18 cellular contexts compared by ENCODE assay signal in genomic region chr11:40647290-40647689, GRCh38.
"Had no signal": no experiment of that assay in that cellular context is flagged by ENCODE, and none has a peak within 500 bp of the region (broad histone marks: within the 10 kb centered on the region; RNA-seq: fewer than 3 reads in every experiment).

No MANE protein-coding gene starts in this region.

- H3K27me3 Mint-ChIP-seq: activated CD4-positive, alpha-beta memory T cell treated with anti-CD3 and anti-CD28 coated beads for 36 hours; activated naive CD8-positive, alpha-beta T cell treated with anti-CD3 and anti-CD28 coated beads for 36 hours; naive B cell had no signal

- H3K27me3 ChIP-seq: breast epithelium, neutrophil, right atrium auricular region, stomach had no signal

- H3K4me1 ChIP-seq: breast epithelium, right atrium auricular region, stomach had no signal

- H3K36me3 ChIP-seq: breast epithelium, neutrophil, right atrium auricular region, stomach had no signal

- H3K4me3 ChIP-seq: breast epithelium, lung, right atrium auricular region, stomach had no signal

- H3K36me3 Mint-ChIP-seq: activated CD4-positive, alpha-beta memory T cell treated with anti-CD3 and anti-CD28 coated beads for 36 hours; activated naive CD8-positive, alpha-beta T cell treated with anti-CD3 and anti-CD28 coated beads for 36 hours; naive B cell had no signal

- H3K9me3 ChIP-seq: neutrophil had no signal

- ATAC-seq: activated T-cell treated with anti-CD3 and anti-CD28 coated beads, Interleukin-2, amount 50 U/mL, for 4 hours; esophagus mucosa; left cardiac atrium had no signal

- H3K4me3 Mint-ChIP-seq: activated CD4-positive, alpha-beta memory T cell treated with anti-CD3 and anti-CD28 coated beads for 36 hours; activated naive CD8-positive, alpha-beta T cell treated with anti-CD3 and anti-CD28 coated beads for 36 hours; activated T-cell treated with anti-CD3 and anti-CD28 coated beads, Interleukin-2, amount 50 U/mL, for 4 hours; immature natural killer cell; naive B cell had no signal

- H3K4me1 Mint-ChIP-seq: activated naive CD8-positive, alpha-beta T cell treated with anti-CD3 and anti-CD28 coated beads for 36 hours; immature natural killer cell; naive B cell had no signal

- H3K27ac Mint-ChIP-seq: activated CD4-positive, alpha-beta memory T cell treated with anti-CD3 and anti-CD28 coated beads for 36 hours; activated naive CD8-positive, alpha-beta T cell treated with anti-CD3 and anti-CD28 coated beads for 36 hours; immature natural killer cell; naive B cell had no signal

- DNase-seq: activated CD4-positive, alpha-beta memory T cell treated with anti-CD3 and anti-CD28 coated beads for 36 hours; activated CD4-positive, alpha-beta T cell treated with anti-CD3 and anti-CD28 coated beads for 1 hour; activated gamma-delta T cell treated with Interleukin-2 at 50 U/mL for 16 hours; activated naive CD8-positive, alpha-beta T cell treated with anti-CD3 and anti-CD28 coated beads for 36 hours; activated T-cell treated with anti-CD3 and anti-CD28 coated beads, Interleukin-2, amount 50 U/mL, for 4 hours; aorta; glutamatergic neuron; immature natural killer cell; left cardiac atrium; naive B cell; posterior cingulate gyrus; small intestine; stomach had no signal

- H3K27ac ChIP-seq: breast epithelium, neutrophil, right atrium auricular region, stomach had no signal
